Comparison of ENCODE assay signal across 21 cellular contexts in genomic region chr1:50936321-50936720, GRCh38. TPM values are rescaled to one million over a fixed set of nuclear protein-coding genes. Genes with fewer than 3 reads are reported as not detected.
DNase-seq lines count a peak whose midpoint lies in the region; ATAC-seq and TF ChIP-seq lines count a peak whose summit lies in the region.
"Had no signal": no experiment of that assay in that cellular context is flagged by ENCODE, and none has a peak within 500 bp of the region (broad histone marks: within the 10 kb centered on the region; RNA-seq: fewer than 3 reads in every experiment).

No MANE protein-coding gene starts in this region.

- ATAC-seq in GM21367 (IDR thresholded peaks at IDR 0.05; ENCODE audit: unreplicated experiment) (no peak), GM19452 (IDR thresholded peaks at IDR 0.05; ENCODE audit: unreplicated experiment) (no peak)
- ATAC-seq: HepG2, PC-3 had no signal

- TF ChIP-seq CTCF in AG10803 (conservative IDR thresholded peaks at IDR 0.05; ENCODE audit: low read length) (no peak), choroid plexus epithelial cell (conservative IDR thresholded peaks at IDR 0.05; ENCODE audit: low read depth, low read length) (no peak), fibroblast of villous mesenchyme (IDR thresholded peaks at IDR 0.05; ENCODE audit: insufficient read depth, low read depth, low read length) (no peak)

- DNase-seq in AG10803 (ENCODE audit: low read depth) (peak; percentile 16), HCEC 1CT (peak; percentile 63), choroid plexus epithelial cell (ENCODE audit: low read depth) (peak; percentile 17), fibroblast of villous mesenchyme (ENCODE audit: low read depth) (peak; percentile 13), hippocampal formation (lab: John Stamatoyannopoulos, UW) (no peak)
- no peak for DNase-seq in stimulated activated CD4-positive, alpha-beta T cell treated with anti-CD3 and anti-CD28 coated beads, Interleukin-12 subunit alpha, Interleukin-12 subunit beta, amount 100 ng/mL, for 4 hours
- DNase-seq: CD8-positive, alpha-beta memory T cell; GOT3; KG1; NCI-H1048; NCI-H1436; NCI-H1930; NCI-H226; NCI-H526; PC-3; RPMI8226; SHP77 treated with DMSO at 0.1 percent for 48 hours; SK-N-SH had no signal

- H3K4me3 ChIP-seq in AG10803 (ENCODE audit: low read length) (no peak overlapping the region), choroid plexus epithelial cell (ENCODE audit: low read depth, low read length) (no peak overlapping the region), fibroblast of villous mesenchyme (ENCODE audit: low read depth, low read length) (no peak overlapping the region)

RNA-seq across cellular contexts. Expression of gene FAF1, which starts 23.7 kb away (rescaled TPM):
- 41.2 and 55.7 TPM in 2 replicates for total RNA-seq in fibroblast of villous mesenchyme

RNA-seq across cellular contexts. Expression of gene CDKN2C, which starts 33.7 kb away (rescaled TPM):
- 18.0 and 19.0 TPM in 2 replicates for total RNA-seq in fibroblast of villous mesenchyme

Comparison
In these comparisons a context has a peak if more than half of its experiments do, and no peak if none do; other contexts are left out.
1. DNase-seq: peak in AG10803 (single experiment), HCEC 1CT (single experiment), choroid plexus epithelial cell (single experiment) and fibroblast of villous mesenchyme (single experiment); none in hippocampal formation (0 of 2) and stimulated activated CD4-positive, alpha-beta T cell treated with anti-CD3 and anti-CD28 coated beads, Interleukin-12 subunit alpha, Interleukin-12 subunit beta, amount 100 ng/mL, for 4 hours (single experiment).